ENCODE assay signal across 1 cellular context in the genomic region with DNA sequence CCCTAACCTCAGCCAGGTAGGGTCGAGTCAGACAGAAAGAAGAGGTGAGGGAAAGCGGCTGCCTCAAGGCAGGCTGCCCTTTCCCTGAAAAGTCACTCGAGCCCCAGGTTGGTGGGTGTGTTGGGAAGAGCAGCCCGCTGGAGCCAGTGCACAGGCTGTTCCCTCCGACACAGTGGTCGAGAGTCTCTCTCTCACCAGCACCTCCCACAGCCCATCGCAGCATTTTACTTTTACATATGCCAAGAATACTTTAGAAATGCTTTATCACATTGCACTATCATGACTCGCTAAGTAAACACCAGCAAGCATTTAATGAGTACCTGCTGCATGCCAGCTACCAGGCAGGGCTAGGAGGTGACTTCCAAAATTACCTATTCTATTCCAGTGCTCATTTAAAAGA.
TF ChIP-seq lines count a peak whose summit lies in the region.

No MANE protein-coding gene starts in this region.

TF ChIP-seq in HepG2, 621 proteins besides CTCF, POLR2A, EP300 and RAD21:
- TF ChIP-seq, protein P1, sequence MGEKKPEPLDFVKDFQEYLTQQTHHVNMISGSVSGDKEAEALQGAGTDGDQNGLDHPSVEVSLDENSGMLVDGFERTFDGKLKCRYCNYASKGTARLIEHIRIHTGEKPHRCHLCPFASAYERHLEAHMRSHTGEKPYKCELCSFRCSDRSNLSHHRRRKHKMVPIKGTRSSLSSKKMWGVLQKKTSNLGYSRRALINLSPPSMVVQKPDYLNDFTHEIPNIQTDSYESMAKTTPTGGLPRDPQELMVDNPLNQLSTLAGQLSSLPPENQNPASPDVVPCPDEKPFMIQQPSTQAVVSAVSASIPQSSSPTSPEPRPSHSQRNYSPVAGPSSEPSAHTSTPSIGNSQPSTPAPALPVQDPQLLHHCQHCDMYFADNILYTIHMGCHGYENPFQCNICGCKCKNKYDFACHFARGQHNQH (CRISPR knock-in tag; IDR thresholded peaks at IDR 0.05) = no peak
- 0 out of 2 replicates have a peak, but pooled peaks have one; percentile 14 for TF ChIP-seq FOSL2 (CRISPR knock-in tag; IDR thresholded peaks at IDR 0.05)
- TF ChIP-seq, protein P2, sequence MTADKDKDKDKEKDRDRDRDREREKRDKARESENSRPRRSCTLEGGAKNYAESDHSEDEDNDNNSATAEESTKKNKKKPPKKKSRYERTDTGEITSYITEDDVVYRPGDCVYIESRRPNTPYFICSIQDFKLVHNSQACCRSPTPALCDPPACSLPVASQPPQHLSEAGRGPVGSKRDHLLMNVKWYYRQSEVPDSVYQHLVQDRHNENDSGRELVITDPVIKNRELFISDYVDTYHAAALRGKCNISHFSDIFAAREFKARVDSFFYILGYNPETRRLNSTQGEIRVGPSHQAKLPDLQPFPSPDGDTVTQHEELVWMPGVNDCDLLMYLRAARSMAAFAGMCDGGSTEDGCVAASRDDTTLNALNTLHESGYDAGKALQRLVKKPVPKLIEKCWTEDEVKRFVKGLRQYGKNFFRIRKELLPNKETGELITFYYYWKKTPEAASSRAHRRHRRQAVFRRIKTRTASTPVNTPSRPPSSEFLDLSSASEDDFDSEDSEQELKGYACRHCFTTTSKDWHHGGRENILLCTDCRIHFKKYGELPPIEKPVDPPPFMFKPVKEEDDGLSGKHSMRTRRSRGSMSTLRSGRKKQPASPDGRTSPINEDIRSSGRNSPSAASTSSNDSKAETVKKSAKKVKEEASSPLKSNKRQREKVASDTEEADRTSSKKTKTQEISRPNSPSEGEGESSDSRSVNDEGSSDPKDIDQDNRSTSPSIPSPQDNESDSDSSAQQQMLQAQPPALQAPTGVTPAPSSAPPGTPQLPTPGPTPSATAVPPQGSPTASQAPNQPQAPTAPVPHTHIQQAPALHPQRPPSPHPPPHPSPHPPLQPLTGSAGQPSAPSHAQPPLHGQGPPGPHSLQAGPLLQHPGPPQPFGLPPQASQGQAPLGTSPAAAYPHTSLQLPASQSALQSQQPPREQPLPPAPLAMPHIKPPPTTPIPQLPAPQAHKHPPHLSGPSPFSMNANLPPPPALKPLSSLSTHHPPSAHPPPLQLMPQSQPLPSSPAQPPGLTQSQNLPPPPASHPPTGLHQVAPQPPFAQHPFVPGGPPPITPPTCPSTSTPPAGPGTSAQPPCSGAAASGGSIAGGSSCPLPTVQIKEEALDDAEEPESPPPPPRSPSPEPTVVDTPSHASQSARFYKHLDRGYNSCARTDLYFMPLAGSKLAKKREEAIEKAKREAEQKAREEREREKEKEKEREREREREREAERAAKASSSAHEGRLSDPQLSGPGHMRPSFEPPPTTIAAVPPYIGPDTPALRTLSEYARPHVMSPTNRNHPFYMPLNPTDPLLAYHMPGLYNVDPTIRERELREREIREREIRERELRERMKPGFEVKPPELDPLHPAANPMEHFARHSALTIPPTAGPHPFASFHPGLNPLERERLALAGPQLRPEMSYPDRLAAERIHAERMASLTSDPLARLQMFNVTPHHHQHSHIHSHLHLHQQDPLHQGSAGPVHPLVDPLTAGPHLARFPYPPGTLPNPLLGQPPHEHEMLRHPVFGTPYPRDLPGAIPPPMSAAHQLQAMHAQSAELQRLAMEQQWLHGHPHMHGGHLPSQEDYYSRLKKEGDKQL (CRISPR knock-in tag; IDR thresholded peaks at IDR 0.05; ENCODE audit: low read depth) = no peak
- TF ChIP-seq ZKSCAN8 (CRISPR knock-in tag; IDR thresholded peaks at IDR 0.05; ENCODE audit: borderline replicate concordance) = peak; percentile 94
- no peak for TF ChIP-seq RBM39 (IDR thresholded peaks at IDR 0.05; ENCODE audit: low read depth, low read length, poor library complexity, severe bottlenecking)
- TF ChIP-seq CBX2 (IDR thresholded peaks at IDR 0.05; ENCODE audit: low read depth, low read length) = no peak
- TF ChIP-seq CBX2 (CRISPR knock-in tag; IDR thresholded peaks at IDR 0.05; ENCODE audit: low read depth) = no peak
- TF ChIP-seq, protein P3, sequence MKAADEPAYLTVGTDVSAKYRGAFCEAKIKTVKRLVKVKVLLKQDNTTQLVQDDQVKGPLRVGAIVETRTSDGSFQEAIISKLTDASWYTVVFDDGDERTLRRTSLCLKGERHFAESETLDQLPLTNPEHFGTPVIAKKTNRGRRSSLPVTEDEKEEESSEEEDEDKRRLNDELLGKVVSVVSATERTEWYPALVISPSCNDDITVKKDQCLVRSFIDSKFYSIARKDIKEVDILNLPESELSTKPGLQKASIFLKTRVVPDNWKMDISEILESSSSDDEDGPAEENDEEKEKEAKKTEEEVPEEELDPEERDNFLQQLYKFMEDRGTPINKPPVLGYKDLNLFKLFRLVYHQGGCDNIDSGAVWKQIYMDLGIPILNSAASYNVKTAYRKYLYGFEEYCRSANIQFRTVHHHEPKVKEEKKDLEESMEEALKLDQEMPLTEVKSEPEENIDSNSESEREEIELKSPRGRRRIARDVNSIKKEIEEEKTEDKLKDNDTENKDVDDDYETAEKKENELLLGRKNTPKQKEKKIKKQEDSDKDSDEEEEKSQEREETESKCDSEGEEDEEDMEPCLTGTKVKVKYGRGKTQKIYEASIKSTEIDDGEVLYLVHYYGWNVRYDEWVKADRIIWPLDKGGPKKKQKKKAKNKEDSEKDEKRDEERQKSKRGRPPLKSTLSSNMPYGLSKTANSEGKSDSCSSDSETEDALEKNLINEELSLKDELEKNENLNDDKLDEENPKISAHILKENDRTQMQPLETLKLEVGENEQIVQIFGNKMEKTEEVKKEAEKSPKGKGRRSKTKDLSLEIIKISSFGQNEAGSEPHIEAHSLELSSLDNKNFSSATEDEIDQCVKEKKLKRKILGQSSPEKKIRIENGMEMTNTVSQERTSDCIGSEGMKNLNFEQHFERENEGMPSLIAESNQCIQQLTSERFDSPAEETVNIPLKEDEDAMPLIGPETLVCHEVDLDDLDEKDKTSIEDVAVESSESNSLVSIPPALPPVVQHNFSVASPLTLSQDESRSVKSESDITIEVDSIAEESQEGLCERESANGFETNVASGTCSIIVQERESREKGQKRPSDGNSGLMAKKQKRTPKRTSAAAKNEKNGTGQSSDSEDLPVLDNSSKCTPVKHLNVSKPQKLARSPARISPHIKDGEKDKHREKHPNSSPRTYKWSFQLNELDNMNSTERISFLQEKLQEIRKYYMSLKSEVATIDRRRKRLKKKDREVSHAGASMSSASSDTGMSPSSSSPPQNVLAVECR (CRISPR knock-in tag; IDR thresholded peaks at IDR 0.05; ENCODE audit: borderline replicate concordance) = no peak
- TF ChIP-seq ATF7 (IDR thresholded peaks at IDR 0.05) = no peak
- no peak for TF ChIP-seq ATF7 (CRISPR knock-in tag; IDR thresholded peaks at IDR 0.05)
- TF ChIP-seq SP5 (CRISPR knock-in tag; IDR thresholded peaks at IDR 0.05; ENCODE audit: borderline replicate concordance, low read depth) = no peak
- TF ChIP-seq HIVEP1 (CRISPR knock-in tag; IDR thresholded peaks at IDR 0.05) = no peak
